In the genomic region with DNA sequence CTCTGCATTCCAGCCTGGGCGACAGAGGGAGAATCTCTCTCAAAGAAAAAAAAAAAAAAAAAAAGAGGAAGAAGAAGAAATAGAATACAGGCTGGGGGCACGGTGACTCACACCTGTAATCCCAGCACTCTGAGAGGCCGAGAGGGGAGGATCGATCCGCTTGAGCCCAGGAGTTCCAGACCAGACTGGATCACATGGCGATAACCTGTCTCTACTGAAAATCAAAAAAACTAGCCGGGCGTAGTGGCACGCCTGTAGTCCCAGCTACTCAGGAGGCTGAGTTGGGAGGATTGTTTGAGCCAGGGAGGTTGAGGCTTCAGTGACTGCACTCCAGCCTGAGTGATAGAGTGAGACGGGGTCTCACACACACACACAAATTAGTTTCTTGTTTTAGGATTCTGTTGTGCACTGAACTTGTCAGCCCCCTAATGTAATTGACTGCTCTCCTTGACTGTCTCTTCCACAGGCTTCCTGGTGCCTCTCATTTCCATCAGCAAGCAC, we compare ENCODE assay signal across 6 cellular contexts. TPM values are rescaled to one million over a fixed set of nuclear protein-coding genes. Genes with fewer than 3 reads are reported as not detected.
DNase-seq lines count a peak whose midpoint lies in the region; TF ChIP-seq lines count a peak whose summit lies in the region.

No MANE protein-coding gene starts in this region.

- H3K27ac Mint-ChIP-seq in activated CD4-positive, alpha-beta T cell treated with anti-CD3 and anti-CD28 coated beads, Interleukin-2, amount 10 ng/mL, durations not matched to agents 7 days and 5 days: peak overlapping the region; percentile 100

- H3K36me3 Mint-ChIP-seq in activated CD4-positive, alpha-beta T cell treated with anti-CD3 and anti-CD28 coated beads, Interleukin-2, amount 10 ng/mL, durations not matched to agents 7 days and 5 days (ENCODE audit: low read depth): peaks cover 42% of the 10 kb centered on the region

- peak overlapping the region; percentile 95 for H3K4me3 Mint-ChIP-seq in activated CD4-positive, alpha-beta T cell treated with anti-CD3 and anti-CD28 coated beads, Interleukin-2, amount 10 ng/mL, durations not matched to agents 7 days and 5 days

- peaks cover 59% of the 10 kb centered on the region for H3K4me1 Mint-ChIP-seq in activated CD4-positive, alpha-beta T cell treated with anti-CD3 and anti-CD28 coated beads, Interleukin-2, amount 10 ng/mL, durations not matched to agents 7 days and 5 days

- H3K27me3 Mint-ChIP-seq in activated CD4-positive, alpha-beta T cell treated with anti-CD3 and anti-CD28 coated beads, Interleukin-2, amount 10 ng/mL, durations not matched to agents 7 days and 5 days: no peaks in the 10 kb centered on the region

- DNase-seq in activated CD4-positive, alpha-beta T cell treated with anti-CD3 and anti-CD28 coated beads, Interleukin-2, amount 10 ng/mL, durations not matched to agents 7 days and 5 days: no peak
- DNase-seq in activated CD4-positive, alpha-beta T cell treated with anti-CD3 and anti-CD28 coated beads, Interleukin-2, amount 50 U/mL, for 4 hours: no peak
- DNase-seq in ascending aorta (ENCODE audit: low spot score in 2 of 2) (peak in 1 of 2 donors; percentile 75), COLO829 (ENCODE audit: low spot score) (no peak), NCI-H1694 (lab: John Stamatoyannopoulos, UW) (no peak)

- H3K27me3 ChIP-seq in ascending aorta (no peaks in the 10 kb centered on the region), muscle layer of duodenum (ENCODE audit: low read depth, low read length) (no peaks in the 10 kb centered on the region)

- intact Hi-C loops in ascending aorta (cut with DNase I): loop anchor here (1.0 to 5.0 kb wide), 6 partner anchors 49 to 941 kb away; partner anchors contain the start of genes DCAF11, NRL, PPP1R3E and TM9SF1

- H3K4me1 ChIP-seq in ascending aorta: peaks cover 15 to 32% of the 10 kb centered on the region in 2 donors
- H3K4me1 ChIP-seq in muscle layer of duodenum (ENCODE audit: control insufficient read depth in 1 of 2, insufficient read depth in 2 of 2, low read length in 2 of 2): peaks cover 15 to 38% of the 10 kb centered on the region in 2 donors

- H3K27ac ChIP-seq in ascending aorta (peak overlapping the region; percentile 94 to 99), muscle layer of duodenum (ENCODE audit: low read length) (peak overlapping the region; percentile 99)

- no peak for TF ChIP-seq CTCF in ascending aorta (IDR thresholded peaks at IDR 0.05)

- peaks cover 15 to 26% of the 10 kb centered on the region in 2 donors for H3K36me3 ChIP-seq in ascending aorta
- peaks cover 26 to 35% of the 10 kb centered on the region in 2 donors for H3K36me3 ChIP-seq in muscle layer of duodenum (ENCODE audit: control insufficient read depth in 1 of 2, insufficient read depth in 2 of 2, low read length in 2 of 2)

- H3K9me3 ChIP-seq in ascending aorta (no peaks in the 10 kb centered on the region), muscle layer of duodenum (ENCODE audit: control insufficient read depth in 1 of 2, low read length in 2 of 2) (no peaks in the 10 kb centered on the region)

- POLR2A ChIA-PET in activated CD4-positive, alpha-beta T cell treated with anti-CD3 and anti-CD28 coated beads, Interleukin-2, amount 10 ng/mL, durations not matched to agents 7 days and 5 days (lab: Charles Lee): interaction anchor here (1.4 to 2.0 kb wide), 4 partner anchors 28 to 129 kb away, joined by 3 to 10 read pairs (median 6); partner anchors contain the start of genes DCAF11, NRL and RABGGTA

- H3K9me3 Mint-ChIP-seq in activated CD4-positive, alpha-beta T cell treated with anti-CD3 and anti-CD28 coated beads, Interleukin-2, amount 10 ng/mL, durations not matched to agents 7 days and 5 days: no peaks in the 10 kb centered on the region

- H3K4me3 ChIP-seq in ascending aorta: peak overlapping the region; percentile 81 to 95
- peak overlapping the region; percentile 86 to 92 for H3K4me3 ChIP-seq in muscle layer of duodenum (ENCODE audit: low read depth in 1 of 2, low read length in 2 of 2)

- CTCF ChIA-PET in activated CD4-positive, alpha-beta T cell treated with anti-CD3 and anti-CD28 coated beads, Interleukin-2, amount 10 ng/mL, durations not matched to agents 7 days and 5 days (lab: Charles Lee): interaction anchor here (0.6 to 4.2 kb wide), 30 partner anchors 9 to 499 kb away, joined by 3 to 93 read pairs (median 7); partner anchors contain the start of genes CHMP4A, CIDEB, DHRS1 and GMPR2

RNA-seq across cellular contexts. Expression of gene TINF2, which starts 1.0 kb away (rescaled TPM):
- 100 to 1,000 TPM; 130 to 141 TPM for total RNA-seq in activated CD4-positive, alpha-beta T cell treated with anti-CD3 and anti-CD28 coated beads, Interleukin-2, amount 10 ng/mL, durations not matched to agents 7 days and 5 days
- 70.0 TPM for total RNA-seq in ascending aorta

RNA-seq across cellular contexts. Expression of gene GMPR2, which starts 10.7 kb away (rescaled TPM):
- total RNA-seq in activated CD4-positive, alpha-beta T cell treated with anti-CD3 and anti-CD28 coated beads, Interleukin-2, amount 10 ng/mL, durations not matched to agents 7 days and 5 days: 10 to 100 TPM; 72.0 to 74.5 TPM
- 37.5 TPM for total RNA-seq in ascending aorta

RNA-seq across cellular contexts. Expression of gene NEDD8, which starts 11.2 kb away (rescaled TPM):
- total RNA-seq in activated CD4-positive, alpha-beta T cell treated with anti-CD3 and anti-CD28 coated beads, Interleukin-2, amount 10 ng/mL, durations not matched to agents 7 days and 5 days: 100 to 1,000 TPM; 178 to 229 TPM
- 72.8 TPM for total RNA-seq in ascending aorta

RNA-seq across cellular contexts. Expression of gene TGM1, which starts 19.6 kb away (rescaled TPM):
- total RNA-seq in activated CD4-positive, alpha-beta T cell treated with anti-CD3 and anti-CD28 coated beads, Interleukin-2, amount 10 ng/mL, durations not matched to agents 7 days and 5 days: 1 to 10 TPM; 6.5 TPM
- 1.7 TPM for total RNA-seq in ascending aorta

RNA-seq across cellular contexts. Expression of gene MDP1, which starts 27.5 kb away (rescaled TPM):
- 10 to 100 TPM; 10.1 to 10.7 TPM for total RNA-seq in activated CD4-positive, alpha-beta T cell treated with anti-CD3 and anti-CD28 coated beads, Interleukin-2, amount 10 ng/mL, durations not matched to agents 7 days and 5 days
- 58.8 TPM for total RNA-seq in ascending aorta
